Comparison of ENCODE assay signal across 8 cellular contexts in the genomic region with DNA sequence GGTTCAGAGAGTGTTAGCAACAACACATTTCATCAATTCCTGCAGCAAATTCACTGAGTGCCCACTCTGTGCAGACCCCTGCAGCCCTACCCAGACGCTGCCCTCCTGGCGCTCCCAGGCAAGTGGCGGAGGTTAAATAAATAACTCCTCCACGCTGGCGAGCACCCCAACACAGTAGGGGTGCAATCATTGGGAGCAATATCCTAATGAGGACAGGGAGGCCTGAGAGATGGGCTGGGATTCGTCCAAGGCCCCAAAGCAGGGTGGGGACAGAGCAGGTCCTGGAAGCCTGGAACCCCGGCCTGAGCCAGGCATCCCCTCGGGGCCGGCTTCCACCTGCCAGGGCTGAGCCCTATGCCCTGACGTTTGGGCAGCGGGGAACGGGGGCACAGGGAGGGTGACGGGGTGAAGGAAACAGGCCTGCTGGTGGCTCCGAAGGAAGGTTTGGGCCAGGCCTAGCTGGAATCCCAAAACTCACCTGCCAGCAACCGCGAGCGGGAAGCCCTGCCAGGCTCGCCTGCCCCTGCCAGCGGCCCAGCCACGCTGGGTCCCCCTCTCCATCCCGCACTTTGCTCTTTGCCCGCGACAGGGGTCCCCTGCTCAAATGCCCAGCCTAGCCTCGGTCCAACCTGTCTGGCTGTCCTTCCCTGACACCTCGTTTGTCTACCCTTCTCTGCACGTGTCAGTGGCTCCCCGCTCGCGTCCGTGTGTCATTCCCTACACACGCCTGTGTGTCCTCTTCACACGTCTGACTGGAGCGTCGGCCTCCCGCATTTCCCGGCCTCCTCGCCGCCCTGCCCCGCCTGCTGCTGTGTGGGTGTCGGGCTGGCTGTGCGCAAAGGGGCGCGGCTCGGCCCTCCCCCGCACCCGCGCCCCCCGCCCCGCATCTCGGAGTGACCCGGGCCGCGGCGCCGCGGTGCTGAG. TPM values are rescaled to one million over a fixed set of nuclear protein-coding genes. Genes with fewer than 3 reads are reported as not detected.
A peak's percentile ranks its signal among the peaks of the same experiment; 100 is the strongest.
DNase-seq lines count a peak whose midpoint lies in the region; ATAC-seq, FAIRE-seq and TF ChIP-seq lines count a peak whose summit lies in the region.

No MANE protein-coding gene starts in this region.

- H3K27ac ChIP-seq in A549, result peak overlapping the region; percentile 85 to 93
- no peak overlapping the region for H3K27ac ChIP-seq in ectodermal cell (ENCODE audit: insufficient read depth, low read depth, low read length, poor library complexity, severe bottlenecking)

- H3K27me3 ChIP-seq in ectodermal cell (ENCODE audit: control insufficient read depth, insufficient read depth, low read length, poor library complexity, severe bottlenecking), result peaks cover 70% of the 10 kb centered on the region

- TF ChIP-seq POLR2A in A549 (IDR thresholded peaks at IDR 0.05; ENCODE audit: low read length), result no peak

- H3K4me3 ChIP-seq in A549 (peak overlapping the region; percentile 88), ectodermal cell (ENCODE audit: insufficient read depth, low read depth, low read length) (peak overlapping the region; percentile 29)

- FAIRE-seq in A549 (lab: Jason Lieb, UNC) (no peak), HTR-8/SVneo (lab: Jason Lieb, UNC) (peak; percentile 84)

- no peaks in the 10 kb centered on the region for H3K9me3 Mint-ChIP-seq in mesothelial cell of epicardium

- H3K4me1 ChIP-seq in A549 (peaks cover 6% of the 10 kb centered on the region), ectodermal cell (ENCODE audit: control insufficient read depth, insufficient read depth, low read length) (peaks cover 3% of the 10 kb centered on the region)

- peaks cover 5% of the 10 kb centered on the region for H3K4me1 Mint-ChIP-seq in mesothelial cell of epicardium

- WGBS in A549 (ENCODE audit: missing lambda C conversion rate), result 68% methylated on average over 35 of the region's 56 CpGs
- 14 to 17% methylated on average over 56 of the region's 56 CpGs for WGBS in ectodermal cell, 2 experiments

- H3K4me2 ChIP-seq in A549, result peak overlapping the region; percentile 100

- H3K27me3 Mint-ChIP-seq in mesothelial cell of epicardium (ENCODE audit: low read depth), result peaks cover 84% of the 10 kb centered on the region

- H3K9me3 ChIP-seq in A549, result no peaks in the 10 kb centered on the region
- no peaks in the 10 kb centered on the region for H3K9me3 ChIP-seq in ectodermal cell (ENCODE audit: control insufficient read depth, low read length)

- no peak overlapping the region for H3K27ac Mint-ChIP-seq in mesothelial cell of epicardium

- DNase-seq in A549 (ENCODE audit: low read depth in 1 of 2, low spot score in 1 of 2) (no peak), HTR-8/SVneo (ENCODE audit: insufficient read length, low spot score) (no peak), mesothelial cell of epicardium (ENCODE audit: low spot score in 2 of 2, unreplicated experiment in 2 of 2) (no peak), NCI-H2029 (lab: John Stamatoyannopoulos, UW) (no peak)

- peak; percentile 25 to 54; a peak in 5 of 6 replicates for ATAC-seq in A549
- ATAC-seq in GM21619 (IDR thresholded peaks at IDR 0.05; ENCODE audit: unreplicated experiment), result no peak
- no peak for ATAC-seq in GM19035 (IDR thresholded peaks at IDR 0.05; ENCODE audit: unreplicated experiment)
- no peak for ATAC-seq in GM18868 (IDR thresholded peaks at IDR 0.05; ENCODE audit: unreplicated experiment)

- TF ChIP-seq RAD21 in A549 (conservative IDR thresholded peaks at IDR 0.05 in 1 of 2, IDR thresholded peaks at IDR 0.05 in 1 of 2), result no peak

- no peak for TF ChIP-seq EP300 in A549 (IDR thresholded peaks at IDR 0.05)

- TF ChIP-seq CTCF in A549 (IDR thresholded peaks at IDR 0.05) (no peak), mesothelial cell of epicardium (IDR thresholded peaks at IDR 0.05; ENCODE audit: unreplicated experiment) (no peak)

- peak overlapping the region; percentile 59 for H3K4me3 Mint-ChIP-seq in mesothelial cell of epicardium

- H3K36me3 Mint-ChIP-seq in mesothelial cell of epicardium, result no peaks in the 10 kb centered on the region

- H3K36me3 ChIP-seq in ectodermal cell (ENCODE audit: control insufficient read depth, insufficient read depth, low read length), result no peaks in the 10 kb centered on the region

- CTCF ChIA-PET in A549 (lab: Yijun Ruan, JAX), result interaction anchor here (1.1 to 1.7 kb wide), 4 partner anchors 11 to 82 kb away, joined by 3 to 7 read pairs (median 4); no protein-coding TSS in a partner anchor

- POLR2A ChIA-PET in A549 (lab: Yijun Ruan, JAX), result no interaction called here

TF ChIP-seq in A549, 52 proteins besides CTCF, POLR2A, EP300 and RAD21:
- no peak for TF ChIP-seq CBX8 (IDR thresholded peaks at IDR 0.05)
- TF ChIP-seq TP53 (CRISPR knock-in tag; IDR thresholded peaks at IDR 0.05), result no peak
- peak; percentile 61 for TF ChIP-seq MAX (IDR thresholded peaks at IDR 0.05)
- peak; percentile 77 for TF ChIP-seq E2F6 (IDR thresholded peaks at IDR 0.05; ENCODE audit: borderline replicate concordance, low read depth)
- TF ChIP-seq, protein P1, sequence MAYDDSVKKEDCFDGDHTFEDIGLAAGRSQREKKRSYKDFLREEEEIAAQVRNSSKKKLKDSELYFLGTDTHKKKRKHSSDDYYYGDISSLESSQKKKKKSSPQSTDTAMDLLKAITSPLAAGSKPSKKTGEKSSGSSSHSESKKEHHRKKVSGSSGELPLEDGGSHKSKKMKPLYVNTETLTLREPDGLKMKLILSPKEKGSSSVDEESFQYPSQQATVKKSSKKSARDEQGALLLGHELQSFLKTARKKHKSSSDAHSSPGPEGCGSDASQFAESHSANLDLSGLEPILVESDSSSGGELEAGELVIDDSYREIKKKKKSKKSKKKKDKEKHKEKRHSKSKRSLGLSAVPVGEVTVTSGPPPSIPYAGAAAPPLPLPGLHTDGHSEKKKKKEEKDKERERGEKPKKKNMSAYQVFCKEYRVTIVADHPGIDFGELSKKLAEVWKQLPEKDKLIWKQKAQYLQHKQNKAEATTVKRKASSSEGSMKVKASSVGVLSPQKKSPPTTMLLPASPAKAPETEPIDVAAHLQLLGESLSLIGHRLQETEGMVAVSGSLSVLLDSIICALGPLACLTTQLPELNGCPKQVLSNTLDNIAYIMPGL (CRISPR knock-in tag; IDR thresholded peaks at IDR 0.05; ENCODE audit: borderline replicate concordance), result no peak
- no peak for TF ChIP-seq RFX5 (IDR thresholded peaks at IDR 0.05)
- no peak for TF ChIP-seq BHLHE40 (IDR thresholded peaks at IDR 0.05; ENCODE audit: low read depth, low read length)
TF ChIP-seq in A549: peak in this region for 2.

RNA-seq across cellular contexts. Expression of gene BEAN1, which starts 0.7 kb away (rescaled TPM):
- polyA plus RNA-seq in A549 (2011; rRNA removed) (0.98 and 1.4 TPM in 2 replicates), A549 (2017; fragmentation: RNase III; extraction: RNeasy Plus Mini Kit Qiagen cat#74134 plus additional on column Dnase treatment) (1.2 to 2.4 TPM (median 1.7 TPM) in 3 replicates)
- 0.58 and 0.63 TPM in 2 replicates for polyA plus RNA-seq in A549 (2012; cell fraction: cytosol; rRNA removed)
- polyA plus RNA-seq in A549 (2012; cell fraction: nucleus; rRNA removed), result 1.3 and 1.5 TPM in 2 replicates
- 0.83 and 1.4 TPM in 2 replicates for polyA minus RNA-seq in A549 (2011; rRNA and poly(A)+ RNA removed)
- 0.65 TPM for polyA plus RNA-seq in ectodermal cell (2013, experiment 1 of 4)
- polyA plus RNA-seq in ectodermal cell (2013, experiment 2 of 4), result 0.62 TPM
- 0.80 TPM for polyA plus RNA-seq in ectodermal cell (2013, experiment 3 of 4)
- 0.81 TPM for polyA plus RNA-seq in ectodermal cell (2013, experiment 4 of 4)
- 0.82 to 1.1 TPM (median 1.0 TPM) in 3 replicates for total RNA-seq in mesothelial cell of epicardium

RNA-seq across cellular contexts. Expression of gene CDH5, which starts 59.9 kb away (rescaled TPM):
- 0.01 and 0.20 TPM in 2 replicates for polyA plus RNA-seq in A549 (2011; rRNA removed)
- polyA plus RNA-seq in A549 (2012; cell fraction: cytosol; rRNA removed), result 0.03 and 0.04 TPM in 2 replicates
- 0.16 and 0.28 TPM in 2 replicates for polyA plus RNA-seq in A549 (2012; cell fraction: nucleus; rRNA removed)
- 0.05 TPM in 1 of 3 replicates, not detected in the others for polyA plus RNA-seq in A549 (2017; fragmentation: RNase III; extraction: RNeasy Plus Mini Kit Qiagen cat#74134 plus additional on column Dnase treatment)
- polyA minus RNA-seq in A549 (2011; rRNA and poly(A)+ RNA removed), result 0.25 TPM in 1 of 2 replicates, not detected in the other
- polyA plus RNA-seq in ectodermal cell (2013, experiment 1 of 4), result 0.24 TPM
- 0.16 TPM for polyA plus RNA-seq in ectodermal cell (2013, experiment 2 of 4)
- 0.32 TPM for polyA plus RNA-seq in ectodermal cell (2013, experiment 3 of 4)
- polyA plus RNA-seq in ectodermal cell (2013, experiment 4 of 4), result 0.53 TPM
- total RNA-seq in mesothelial cell of epicardium, result 0.09 to 0.27 TPM (median 0.16 TPM) in 3 replicates

Comparison
In these comparisons a context has a peak if more than half of its experiments do, and no peak if none do; other contexts are left out.
1. ATAC-seq: peak in A549 (2 of 2); none in GM21619 (single experiment), GM19035 (single experiment) and GM18868 (single experiment).